8 cellular contexts compared by ENCODE assay signal in the genomic region with DNA sequence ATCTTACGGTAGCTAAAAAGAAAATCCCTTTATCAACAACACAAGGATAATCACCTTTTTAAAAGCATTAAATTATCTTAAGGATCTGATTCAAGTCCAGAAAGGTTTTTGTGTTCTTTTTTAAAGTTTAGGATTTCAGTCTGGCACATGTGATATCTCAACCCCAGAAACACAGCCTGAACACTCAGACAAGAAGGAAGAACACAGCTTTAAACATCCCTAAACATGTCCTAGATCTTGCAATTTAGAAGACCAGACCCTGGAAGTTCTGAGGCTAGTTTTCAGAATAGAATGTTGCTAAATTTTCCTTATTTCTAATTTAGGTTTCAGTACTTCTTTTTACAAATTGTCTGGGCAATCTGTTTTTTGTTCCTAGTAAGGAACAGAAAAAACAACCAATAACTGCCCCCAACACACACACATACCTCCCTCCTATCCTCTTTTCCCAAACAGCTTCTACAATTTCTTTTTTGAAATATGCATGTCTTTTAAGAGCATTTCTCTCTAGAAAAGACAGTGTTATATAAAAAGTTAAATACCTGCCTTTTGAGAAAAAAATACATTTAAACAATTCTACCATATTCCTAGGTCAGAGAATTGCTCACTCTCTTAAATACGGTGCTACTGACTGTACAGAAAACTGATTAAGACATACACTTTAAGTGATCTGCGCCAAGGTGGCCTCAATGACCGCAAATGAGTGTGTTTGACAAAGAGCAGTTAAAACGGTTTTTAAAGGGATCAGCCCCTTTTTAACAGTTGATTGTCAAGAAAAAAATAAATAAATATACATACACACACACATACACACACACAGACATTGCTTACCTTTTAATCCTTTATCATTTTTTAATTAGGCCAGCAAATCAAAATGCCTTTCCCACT. TPM values are rescaled to one million over a fixed set of nuclear protein-coding genes. Genes with fewer than 3 reads are reported as not detected.
A peak's percentile ranks its signal among the peaks of the same experiment; 100 is the strongest.
DNase-seq lines count a peak whose midpoint lies in the region; ATAC-seq and TF ChIP-seq lines count a peak whose summit lies in the region.

No MANE protein-coding gene starts in this region.

- H3K9me3 ChIP-seq in left ventricle myocardium inferior (replicated peaks) (no peaks in the 10 kb centered on the region), left lung (no peaks in the 10 kb centered on the region), aorta (ENCODE audit: control insufficient read depth, low read length) (no peaks in the 10 kb centered on the region)

- 25 to 38% methylated on average over 5 of the region's 5 CpGs for WGBS in aorta, 2 donors

- ATAC-seq in left lung (no peak), aorta (ENCODE audit: low FRiP score) (no peak)

- H3K4me3 ChIP-seq in left ventricle myocardium inferior (peak overlapping the region; percentile 79), left lung (peak overlapping the region; percentile 46 to 61), aorta (ENCODE audit: low read length in 2 of 2) (peak overlapping the region; percentile 70 to 94)

- H3K27me3 ChIP-seq in left ventricle myocardium inferior (ENCODE audit: low read depth) (no peaks in the 10 kb centered on the region), left lung (peaks cover 0 to 28% of the 10 kb centered on the region in 2 donors), aorta (ENCODE audit: control insufficient read depth in 1 of 2, insufficient read depth in 2 of 2, low read length in 1 of 2) (no peaks in the 10 kb centered on the region)

- no peak for TF ChIP-seq CTCF in left ventricle myocardium inferior (IDR thresholded peaks at IDR 0.05; ENCODE audit: borderline replicate concordance)
- no peak for TF ChIP-seq CTCF in left lung (IDR thresholded peaks at IDR 0.05)

- H3K36me3 ChIP-seq in left ventricle myocardium inferior (no peaks in the 10 kb centered on the region), left lung (no peaks in the 10 kb centered on the region), aorta (ENCODE audit: control insufficient read depth in 1 of 2, insufficient read depth in 2 of 2, low read length in 1 of 2) (no peaks in the 10 kb centered on the region)

- peak overlapping the region; percentile 93 for H3K27ac ChIP-seq in left ventricle myocardium inferior (replicated peaks)
- peak overlapping the region; percentile 89 to 94 for H3K27ac ChIP-seq in left lung
- no peak overlapping the region for H3K27ac ChIP-seq in aorta (ENCODE audit: low read depth in 1 of 2, low read length in 2 of 2)

- intact Hi-C loops in left ventricle myocardium inferior (cut with micrococcal nuclease) (loop anchor here (5.0 to 10.0 kb wide), 2 partner anchors 93 to 159 kb away; no protein-coding TSS in a partner anchor), cardiac septum (cut with DNase I) (loop anchor here (2.0 to 10.0 kb wide), 8 partner anchors 95 to 1089 kb away; no protein-coding TSS in a partner anchor), left lung (cut with DNase I) (no loop called here), aorta (cut with DNase I) (loop anchor here (5.0 to 10.0 kb wide), 5 partner anchors 51 to 231 kb away; no protein-coding TSS in a partner anchor)

- DNase-seq in left ventricle myocardium inferior (no peak), cardiac septum (ENCODE audit: low spot score) (no peak), astrocyte of the hippocampus (ENCODE audit: low read depth, low spot score) (peak; percentile 65), left lung (no peak), aorta (no peak), NCI-H524 treated with DMSO at 0.1 percent for 48 hours (lab: John Stamatoyannopoulos, UW) (no peak), epidermal melanocyte (ENCODE audit: insufficient read length, low spot score) (no peak)
- DNase-seq in effector CD8-positive, alpha-beta T cell (lab: John Stamatoyannopoulos, UW): no peak

- H3K4me1 ChIP-seq in left ventricle myocardium inferior (peaks cover 58% of the 10 kb centered on the region), left lung (peaks cover 8 to 40% of the 10 kb centered on the region in 2 donors), aorta (ENCODE audit: control insufficient read depth in 1 of 2, insufficient read depth in 2 of 2, low read length in 2 of 2) (no peaks in the 10 kb centered on the region)

RNA-seq across cellular contexts. Expression of gene ZNF608, which starts 0.8 kb away (rescaled TPM):
- total RNA-seq in left ventricle myocardium inferior (6.8 TPM), cardiac septum (18.8 TPM), left lung (10 to 100 TPM; 21.9 to 24.0 TPM), aorta (10 to 100 TPM in 1 of 2 donors, 1 to 10 TPM in 1; 8.5 to 13.2 TPM)
- polyA plus RNA-seq in aorta: 1 to 10 TPM; 4.3 to 7.4 TPM

Comparison
In these comparisons a context has a peak if more than half of its experiments do, and no peak if none do; other contexts are left out.
1. H3K27ac ChIP-seq: peak in left ventricle myocardium inferior (single experiment) and left lung (2 of 2); none in aorta (0 of 2).
2. intact Hi-C loops: an anchor here in left ventricle myocardium inferior (5.0 to 10.0 kb wide), cardiac septum (2.0 to 10.0 kb wide) and aorta (5.0 to 10.0 kb wide); none called in left lung.
3. Peak in every context shown above with its lines, with median percentiles within 50 percentile points of each other: H3K4me3 ChIP-seq.